In the genomic region with DNA sequence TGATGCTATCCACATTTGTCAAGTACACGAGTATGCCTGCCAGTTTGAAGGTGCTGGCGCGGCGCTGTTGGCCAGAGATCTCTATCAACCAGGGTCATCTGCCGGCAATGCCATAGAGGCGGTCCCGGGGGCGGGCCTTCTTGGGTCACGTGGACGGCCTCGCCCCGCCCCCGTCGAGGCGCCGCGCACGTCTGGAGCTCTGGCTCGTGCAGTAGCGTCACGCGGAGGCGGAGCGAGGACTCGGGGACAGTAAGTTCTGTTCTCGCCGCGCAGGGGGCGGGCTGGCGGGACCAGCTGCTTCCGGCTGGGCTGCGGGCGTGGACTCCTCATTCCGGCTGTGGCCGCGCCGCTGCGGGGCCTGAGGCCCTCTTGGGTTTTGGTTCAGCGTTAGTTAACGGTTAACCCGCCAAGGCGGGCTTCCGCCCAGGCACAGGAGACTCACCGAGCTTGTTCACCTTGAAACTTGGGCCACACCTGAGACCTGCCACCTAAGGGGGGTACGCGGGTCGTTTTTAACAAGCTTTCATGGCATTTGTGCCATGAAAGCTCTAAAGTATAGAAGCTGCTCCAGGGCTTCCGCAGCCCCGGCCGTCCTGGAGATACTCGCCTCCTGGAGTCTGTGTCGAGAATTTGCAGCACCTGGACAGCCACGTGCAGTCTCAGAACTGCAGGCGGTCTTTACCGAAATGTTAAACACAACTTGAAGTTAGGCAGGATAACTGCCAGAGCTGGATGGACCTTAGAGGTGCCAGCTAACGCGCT, we compare ENCODE assay signal across 8 cellular contexts. TPM values are rescaled to one million over a fixed set of nuclear protein-coding genes. Genes with fewer than 3 reads are reported as not detected.
A peak's percentile ranks its signal among the peaks of the same experiment; 100 is the strongest.
DNase-seq lines count a peak whose midpoint lies in the region; ATAC-seq and TF ChIP-seq lines count a peak whose summit lies in the region.

A gene (plus strand): TSS at position 209 of the 762 bp plus-strand sequence. CDS start 5,495 bp downstream, outside the sequence.

- H3K4me1 Mint-ChIP-seq in CD14-positive monocyte: peaks cover 13% of the 10 kb centered on the region
- peaks cover 25% of the 10 kb centered on the region for H3K4me1 Mint-ChIP-seq in activated CD4-positive, alpha-beta memory T cell treated with anti-CD3 and anti-CD28 coated beads for 36 hours (ENCODE audit: low read depth)

- H3K27ac Mint-ChIP-seq in CD14-positive monocyte: peak within 1 kb of the TSS; percentile 78 to 92 (median 86)
- H3K27ac Mint-ChIP-seq in activated CD4-positive, alpha-beta memory T cell treated with anti-CD3 and anti-CD28 coated beads for 36 hours: peak within 1 kb of the TSS; percentile 89

- H3K36me3 ChIP-seq in right lobe of liver: no peaks in the 10 kb centered on the region

- peak within 1 kb of the TSS; percentile 84 to 89 for H3K4me3 Mint-ChIP-seq in CD14-positive monocyte
- H3K4me3 Mint-ChIP-seq in activated CD4-positive, alpha-beta memory T cell treated with anti-CD3 and anti-CD28 coated beads for 36 hours: peak within 1 kb of the TSS; percentile 78

- POLR2A ChIA-PET in activated CD4-positive, alpha-beta memory T cell treated with anti-CD3 and anti-CD28 coated beads for 36 hours (lab: Charles Lee): interaction anchor here (0.6 to 2.4 kb wide), 11 partner anchors 9 to 1056 kb away, joined by 3 to 16 read pairs (median 5); a partner anchor contains a TSS

- no peaks in the 10 kb centered on the region for H3K36me3 Mint-ChIP-seq in CD14-positive monocyte
- no peaks in the 10 kb centered on the region for H3K36me3 Mint-ChIP-seq in activated CD4-positive, alpha-beta memory T cell treated with anti-CD3 and anti-CD28 coated beads for 36 hours

- DNase-seq in CD14-positive monocyte (ENCODE audit: low spot score) (peak; percentile 98), NCI-H526 treated with DMSO at 0.1 percent for 48 hours (lab: John Stamatoyannopoulos, UW) (peak; percentile 88), dorsolateral prefrontal cortex (peak; percentile 93 to 98 (median 96)), right lobe of liver (peak; percentile 99)
- DNase-seq in activated CD4-positive, alpha-beta memory T cell treated with anti-CD3 and anti-CD28 coated beads for 36 hours: peak; percentile 98
- peak; percentile 94 for DNase-seq in stimulated activated CD4-positive, alpha-beta T cell treated with anti-CD3 and anti-CD28 coated beads, Interleukin-4, amount 100 ng/mL, for 24 hours

- H3K27me3 ChIP-seq in dorsolateral prefrontal cortex (no peaks in the 10 kb centered on the region), right lobe of liver (no peaks in the 10 kb centered on the region)

- peak within 1 kb of the TSS; percentile 40 to 87 (median 72) for H3K4me3 ChIP-seq in dorsolateral prefrontal cortex
- peak within 1 kb of the TSS; percentile 27 to 56 (median 31) for H3K4me3 ChIP-seq in right lobe of liver

- peaks cover 0 to 48% (median 7%) of the 10 kb centered on the region in 4 donors for H3K4me1 ChIP-seq in right lobe of liver

- peaks cover 0 to 1% (median 0%) of the 10 kb centered on the region in 3 donors for H3K27me3 Mint-ChIP-seq in CD14-positive monocyte (ENCODE audit: low read depth in 3 of 3)
- no peaks in the 10 kb centered on the region for H3K27me3 Mint-ChIP-seq in activated CD4-positive, alpha-beta memory T cell treated with anti-CD3 and anti-CD28 coated beads for 36 hours

- CTCF ChIA-PET in activated CD4-positive, alpha-beta memory T cell treated with anti-CD3 and anti-CD28 coated beads for 36 hours (lab: Charles Lee): interaction anchor here (0.7 to 6.9 kb wide), 10 partner anchors 15 to 197 kb away, joined by 3 to 56 read pairs (median 6); a partner anchor contains a TSS

- no peak for TF ChIP-seq CTCF in CD14-positive monocyte (IDR thresholded peaks at IDR 0.05)
- TF ChIP-seq CTCF in dorsolateral prefrontal cortex (IDR thresholded peaks at IDR 0.05 in 54 of 56, conservative IDR thresholded peaks at IDR 0.05 in 2 of 56; ENCODE audit: low read depth in 1 of 56, partially characterized antibody in 56 of 56): peak in 47 of 56 donors; percentile 7 to 60 (median 35)
- TF ChIP-seq CTCF in right lobe of liver (IDR thresholded peaks at IDR 0.05): peak in 3 of 4 donors; percentile 12 to 28 (median 13)

- peaks cover 0 to 1% (median 0%) of the 10 kb centered on the region in 7 donors for H3K9me3 Mint-ChIP-seq in CD14-positive monocyte
- H3K9me3 Mint-ChIP-seq in activated CD4-positive, alpha-beta memory T cell treated with anti-CD3 and anti-CD28 coated beads for 36 hours: no peaks in the 10 kb centered on the region

- no peaks in the 10 kb centered on the region for H3K9me3 ChIP-seq in right lobe of liver

- WGBS in right lobe of liver (ENCODE audit: insufficient coverage, low coverage, low lambda C conversion rate, missing lambda C conversion rate): 3% methylated on average over 13 of the region's 57 CpGs

- peak within 1 kb of the TSS; percentile 61 to 98 (median 94) for H3K27ac ChIP-seq in dorsolateral prefrontal cortex
- H3K27ac ChIP-seq in right lobe of liver: peak within 1 kb of the TSS; percentile 87 to 98 (median 96)

- TF ChIP-seq POLR2A in right lobe of liver (IDR thresholded peaks at IDR 0.05): peak; percentile 97

- intact Hi-C loops in CD14-positive monocyte (cut with micrococcal nuclease) (loop anchor here (5.0 kb wide), 2 partner anchors 94 to 201 kb away; a partner anchor contains a TSS), dorsolateral prefrontal cortex (cut with DNase I) (loop anchor here (2.0 to 10.0 kb wide), 6 partner anchors 84 to 956 kb away; a partner anchor contains a TSS), right lobe of liver (cut with DNase I) (loop anchor here in 1 of 2 donors (5.0 kb wide), 1 partner anchor 196 kb away; no protein-coding TSS in a partner anchor)
- intact Hi-C loops in activated CD4-positive, alpha-beta memory T cell treated with anti-CD3 and anti-CD28 coated beads for 36 hours (cut with micrococcal nuclease): loop anchor here (1.0 to 5.0 kb wide), 14 partner anchors 14 to 1056 kb away; a partner anchor contains a TSS

- ATAC-seq in GM19351 (IDR thresholded peaks at IDR 0.05; ENCODE audit: unreplicated experiment) (peak; percentile 91), HG03520 (IDR thresholded peaks at IDR 0.05; ENCODE audit: unreplicated experiment) (peak; percentile 92), right lobe of liver (peak; percentile 86 to 92 (median 90))

RNA-seq across cellular contexts. Expression of the gene that starts here (rescaled TPM):
- polyA plus RNA-seq in CD14-positive monocyte: 1 to 10 TPM in 1 of 2 donors, under 1 TPM in 1; 0.24 to 1.4 TPM
- total RNA-seq in activated CD4-positive, alpha-beta memory T cell treated with anti-CD3 and anti-CD28 coated beads for 36 hours: 1 to 10 TPM; 6.9 to 8.8 TPM
- total RNA-seq in dorsolateral prefrontal cortex: 1 to 10 TPM; 1.0 to 7.7 (median 3.6) TPM
- 1 to 10 TPM in 4 of 6 experiments, under 1 TPM in 2; 0.56 to 2.2 (median 1.6) TPM for total RNA-seq in right lobe of liver

Comparison
In these comparisons a context has a peak if more than half of its experiments do, and no peak if none do; other contexts are left out.
1. Peak in every context shown above with its lines: DNase-seq, ATAC-seq, H3K4me3 ChIP-seq and H3K27ac ChIP-seq.